ENCODE assay signal across 11 cellular contexts in genomic region chr17:7100641-7101379, GRCh38. TPM values are rescaled to one million over a fixed set of nuclear protein-coding genes. Genes with fewer than 3 reads are reported as not detected.
DNase-seq lines count a peak whose midpoint lies in the region; ATAC-seq lines count a peak whose summit lies in the region.
"Not testable (repeated sequence)": the region's sequence is repeated elsewhere in the genome, so short reads cannot be mapped to it uniquely, and the experiment has no call there.
"Had no signal": no experiment of that assay in that cellular context is flagged by ENCODE, and none has a peak within 500 bp of the region (broad histone marks: within the 10 kb centered on the region; RNA-seq: fewer than 3 reads in every experiment).

No MANE protein-coding gene starts in this region.

- H2AFZ ChIP-seq in mesenchymal stem cell (ENCODE audit: low read depth, low read length), result not testable (repeated sequence)

- not testable (repeated sequence) for H3K79me1 ChIP-seq in mesenchymal stem cell (replicated peaks; ENCODE audit: low read length, poor library complexity, severe bottlenecking)

- not testable (repeated sequence) for H3K23ac ChIP-seq in mesenchymal stem cell (ENCODE audit: low read length in 2 of 2)

- not testable (repeated sequence) for H2BK5ac ChIP-seq in mesenchymal stem cell (ENCODE audit: low read depth, low read length, poor library complexity, severe bottlenecking)

- H3K4me3 ChIP-seq in mesenchymal stem cell (ENCODE audit: insufficient read depth in 1 of 2, low read depth in 1 of 2, low read length in 2 of 2), result not testable (repeated sequence)

- H3K4me1 ChIP-seq in ES-I3 (ENCODE audit: insufficient read depth, low read length); mesenchymal stem cell (ENCODE audit: control insufficient read depth, insufficient read depth, low read depth, low read length): not testable (repeated sequence)

- H2BK12ac ChIP-seq in mesenchymal stem cell (ENCODE audit: low read length in 2 of 2), result not testable (repeated sequence)

- intact Hi-C loops in Right ventricle myocardium superior (cut with DNase I), result not testable (repeated sequence)

- H3K27ac ChIP-seq in mesenchymal stem cell (ENCODE audit: low read length, poor library complexity, severe bottlenecking), result not testable (repeated sequence)

- not testable (repeated sequence) for H3K36me3 ChIP-seq in ES-I3 (ENCODE audit: insufficient read depth, low read length); mesenchymal stem cell (ENCODE audit: control insufficient read depth in 1 of 2, insufficient read depth in 2 of 2, low read depth in 1 of 2, low read length in 2 of 2)

- H3K18ac ChIP-seq in mesenchymal stem cell (ENCODE audit: low read depth in 1 of 2, low read length in 2 of 2), result not testable (repeated sequence)

- H3K4ac ChIP-seq in mesenchymal stem cell (ENCODE audit: low read depth in 1 of 2, low read length in 2 of 2), result not testable (repeated sequence)

- H3K27me3 ChIP-seq in mesenchymal stem cell (ENCODE audit: control insufficient read depth in 1 of 2, insufficient read depth in 1 of 2, low read length in 2 of 2), result peaks cover 25 to 51% of the 10 kb centered on the region in 2 experiments

- not testable (repeated sequence) for ATAC-seq in Right ventricle myocardium superior (ENCODE audit: poor library complexity)
- ATAC-seq in left lobe of liver, result peak; percentile 15

- H3K4me2 ChIP-seq in mesenchymal stem cell (ENCODE audit: low read length, poor library complexity, severe bottlenecking), result not testable (repeated sequence)

- H2BK15ac ChIP-seq in mesenchymal stem cell (ENCODE audit: low read depth, poor library complexity, severe bottlenecking), result not testable (repeated sequence)

- 94% methylated on average over 42 of the region's 50 CpGs for WGBS in mesenchymal stem cell

- DNase-seq in NCI-H2227 (lab: John Stamatoyannopoulos, UW; ENCODE audit: unreplicated experiment) (peak; percentile 14), Right ventricle myocardium superior (peak; percentile 30)
- DNase-seq in activated effector memory CD4-positive, alpha-beta T cell treated with anti-CD3 and anti-CD28 coated beads, Interleukin-2, amount 50 U/mL, for 16 hours, result peak; percentile 44
- not testable (repeated sequence) for DNase-seq in left lobe of liver (ENCODE audit: low spot score); mesenchymal stem cell

- H2AK5ac ChIP-seq in mesenchymal stem cell (ENCODE audit: low read length, severe bottlenecking), result not testable (repeated sequence)

- H3K14ac ChIP-seq in mesenchymal stem cell (ENCODE audit: low read length in 2 of 2), result not testable (repeated sequence)

- peak overlapping the region; percentile 47 for H4K91ac ChIP-seq in mesenchymal stem cell (ENCODE audit: low read length)

- not testable (repeated sequence) for H4K8ac ChIP-seq in mesenchymal stem cell (ENCODE audit: low read length)

- not testable (repeated sequence) for H2BK120ac ChIP-seq in mesenchymal stem cell (ENCODE audit: low read depth, low read length)

- peak overlapping the region; percentile 20; the same call in 1 of the 2 replicates for H3K9ac ChIP-seq in ES-I3 (ENCODE audit: low read depth, low read length)
- H3K9ac ChIP-seq in mesenchymal stem cell (ENCODE audit: low read length), result not testable (repeated sequence)

- H3K9me3 ChIP-seq in ES-I3 (ENCODE audit: control insufficient read depth, insufficient read depth, low read length); mesenchymal stem cell (ENCODE audit: control insufficient read depth, low read length): not testable (repeated sequence)

RNA-seq across cellular contexts. Expression of gene ASGR2, which starts 13.8 kb away (rescaled TPM):
- total RNA-seq in Right ventricle myocardium superior (0.40 TPM), left lobe of liver (442 TPM)
- polyA plus RNA-seq in mesenchymal stem cell (2013, experiment 1 of 2), result not detected
- polyA plus RNA-seq in mesenchymal stem cell (2013, experiment 2 of 2), result not detected
- total RNA-seq: Calu3; CD8-positive, alpha-beta T cell; G401; GM12878; H1 had no signal
- polyA plus RNA-seq: GM12878 had no signal

RNA-seq across cellular contexts. Expression of gene CLEC10A, which starts 20.8 kb away (rescaled TPM):
- total RNA-seq in Right ventricle myocardium superior, result 5.0 TPM
- 1.1 TPM for total RNA-seq in left lobe of liver
- polyA plus RNA-seq in mesenchymal stem cell (2013, experiment 1 of 2), result not detected
- polyA plus RNA-seq in mesenchymal stem cell (2013, experiment 2 of 2), result not detected
- total RNA-seq: Calu3; CD8-positive, alpha-beta T cell; G401; GM12878; H1 had no signal
- polyA plus RNA-seq: GM12878, H1 had no signal

RNA-seq across cellular contexts. Expression of gene SLC16A11, which starts 56.9 kb away (rescaled TPM):
- total RNA-seq in Right ventricle myocardium superior (0.56 TPM), left lobe of liver (2.5 TPM)
- 0.21 TPM for polyA plus RNA-seq in mesenchymal stem cell (2013, experiment 1 of 2)
- 0.30 TPM for polyA plus RNA-seq in mesenchymal stem cell (2013, experiment 2 of 2)
- total RNA-seq: Calu3, G401 had no signal

Comparison
In these comparisons a context has a peak if more than half of its experiments do, and no peak if none do; other contexts are left out.
1. RNA of gene ASGR2, which starts 13.8 kb away (total RNA-seq): 442 TPM in left lobe of liver (single experiment); 0.40 TPM in Right ventricle myocardium superior (single experiment); every median in the first group is over 100 times any median in the second.